Comparison of ENCODE assay signal across 10 cellular contexts in genomic region chr1:152000989-152001630, GRCh38. TPM values are rescaled to one million over a fixed set of nuclear protein-coding genes. Genes with fewer than 3 reads are reported as not detected.
DNase-seq lines count a peak whose midpoint lies in the region; ATAC-seq and TF ChIP-seq lines count a peak whose summit lies in the region.
"Had no signal": no experiment of that assay in that cellular context is flagged by ENCODE, and none has a peak within 500 bp of the region (broad histone marks: within the 10 kb centered on the region; RNA-seq: fewer than 3 reads in every experiment).

No MANE protein-coding gene starts in this region.

- ATAC-seq in heart right ventricle (peak in 7 of 8 donors; percentile 16 to 69 (median 39)), GM19452 (IDR thresholded peaks at IDR 0.05; ENCODE audit: unreplicated experiment) (no peak), GM18505 (IDR thresholded peaks at IDR 0.05; ENCODE audit: unreplicated experiment) (no peak)

- no peaks in the 10 kb centered on the region for H3K9me3 Mint-ChIP-seq in Calu3 (ENCODE audit: low read depth, unreplicated experiment)

- DNase-seq in Calu3 (no peak), SK-N-SH (no peak), heart right ventricle (no peak), sigmoid colon (no peak), mucosa of gallbladder (ENCODE audit: low spot score) (no peak), NCI-H226 (no peak)

- TF ChIP-seq POLR2A in sigmoid colon (IDR thresholded peaks at IDR 0.05) (no peak), GM18505 (IDR thresholded peaks at IDR 0.05; ENCODE audit: borderline replicate concordance, extremely low read depth, insufficient read depth, insufficient read length) (no peak)

- peaks cover 17% of the 10 kb centered on the region for H3K36me3 Mint-ChIP-seq in Calu3 (ENCODE audit: insufficient read depth, unreplicated experiment)
- H3K36me3 Mint-ChIP-seq: naive B cell had no signal

- H3K4me1 Mint-ChIP-seq in Calu3 (ENCODE audit: low read depth, unreplicated experiment), result peaks cover 76% of the 10 kb centered on the region
- H3K4me1 Mint-ChIP-seq: naive B cell had no signal

- H3K79me2 ChIP-seq in SK-N-SH (ENCODE audit: insufficient read depth), result no peaks in the 10 kb centered on the region

- POLR2A ChIA-PET in SK-N-SH (lab: Yijun Ruan, JAX), result no interaction called here

- no peak for TF ChIP-seq EP300 in SK-N-SH (IDR thresholded peaks at IDR 0.05; ENCODE audit: borderline replicate concordance in 1 of 2, low read depth in 1 of 2, low read length in 1 of 2)
- no peak for TF ChIP-seq EP300 in sigmoid colon (IDR thresholded peaks at IDR 0.05)

- 25% methylated on average over 4 of the region's 4 CpGs for WGBS in SK-N-SH (ENCODE audit: low lambda C conversion rate)
- WGBS in heart right ventricle, 2 donors, result 39 to 61% methylated on average over 4 of the region's 4 CpGs
- 66 to 80% methylated on average over 4 of the region's 4 CpGs for WGBS in sigmoid colon, 2 donors

- H3K9me3 ChIP-seq in SK-N-SH (no peaks in the 10 kb centered on the region), heart right ventricle (no peaks in the 10 kb centered on the region), sigmoid colon (no peaks in the 10 kb centered on the region)
- H3K9me3 ChIP-seq: BE2C had no signal

- no peak for TF ChIP-seq RAD21 in SK-N-SH (IDR thresholded peaks at IDR 0.05; ENCODE audit: low read length)

- no peaks in the 10 kb centered on the region for H4K20me1 ChIP-seq in SK-N-SH (ENCODE audit: insufficient read depth)

- H3K4me3 ChIP-seq in SK-N-SH (ENCODE audit: low read depth in 2 of 2, low read length in 1 of 2) (no peak overlapping the region), heart right ventricle (no peak overlapping the region), sigmoid colon (no peak overlapping the region)

- H3K36me3 ChIP-seq in SK-N-SH (replicated peaks in 1 of 2; ENCODE audit: control insufficient read depth in 1 of 2, insufficient read depth in 2 of 2, low read length in 1 of 2), result no peaks in the 10 kb centered on the region
- H3K36me3 ChIP-seq in heart right ventricle, result no peaks in the 10 kb centered on the region
- no peaks in the 10 kb centered on the region for H3K36me3 ChIP-seq in sigmoid colon
- H3K36me3 ChIP-seq: BE2C had no signal

- intact Hi-C loops in Calu3 (cut with micrococcal nuclease; ENCODE audit: unreplicated experiment) (loop anchor here (1.0 kb wide), 2 partner anchors 33 to 67 kb away; no protein-coding TSS in a partner anchor), heart right ventricle (cut with DNase I) (loop anchor here in 5 of 10 donors (1.0 to 5.0 kb wide), 3 partner anchors 34 to 67 kb away; no protein-coding TSS in a partner anchor), sigmoid colon (cut with DNase I) (loop anchor here (1.0 to 2.0 kb wide), 2 partner anchors 28 to 67 kb away; no protein-coding TSS in a partner anchor)

- H2AFZ ChIP-seq in SK-N-SH (ENCODE audit: low read depth), result no peak overlapping the region; the same call in 1 of the 2 replicates

- CTCF ChIA-PET in Calu3 (lab: Charles Lee), result interaction anchor here (0.6 to 7.7 kb wide), 28 partner anchors 9 to 654 kb away, joined by 3 to 146 read pairs (median 5); partner anchors contain the start of genes RFX5, S100A11 and THEM4
- CTCF ChIA-PET in SK-N-SH (lab: Yijun Ruan, JAX), result interaction anchor here (0.7 to 8.2 kb wide), 38 partner anchors 8 to 700 kb away, joined by 3 to 172 read pairs (median 5); partner anchors contain the start of genes RIIAD1, S100A10, S100A11 and THEM5

- H3K4me3 Mint-ChIP-seq in Calu3 (ENCODE audit: low read depth, unreplicated experiment), result no peak overlapping the region

- TSS peak; percentile 73 for BruUV-seq in Calu3 (replicated peaks; lab: Mats Ljungman, UMichigan)

- no peaks in the 10 kb centered on the region for H3K9me2 ChIP-seq in SK-N-SH

- H3K27me3 ChIP-seq in SK-N-SH (ENCODE audit: insufficient read depth) (peaks cover 35% of the 10 kb centered on the region), heart right ventricle (no peaks in the 10 kb centered on the region), sigmoid colon (no peaks in the 10 kb centered on the region)

- peaks cover 7% of the 10 kb centered on the region for H3F3A ChIP-seq in SK-N-SH (replicated peaks; ENCODE audit: insufficient read depth)

- H3K4me2 ChIP-seq in SK-N-SH, result peak overlapping the region; percentile 6; the same call in 1 of the 2 replicates

- H3K4me1 ChIP-seq in SK-N-SH (ENCODE audit: control insufficient read depth in 1 of 2, insufficient read depth in 2 of 2, low read depth in 1 of 2, low read length in 1 of 2) (no peaks in the 10 kb centered on the region), heart right ventricle (peaks cover 0 to 34% (median 10%) of the 10 kb centered on the region in 9 donors), sigmoid colon (peaks cover 0 to 10% (median 3%) of the 10 kb centered on the region in 4 donors)
- H3K4me1 ChIP-seq: BE2C had no signal

- TF ChIP-seq CTCF in Calu3 (IDR thresholded peaks at IDR 0.05; ENCODE audit: unreplicated experiment), result no peak
- no peak for TF ChIP-seq CTCF in SK-N-SH (IDR thresholded peaks at IDR 0.05)
- TF ChIP-seq CTCF in heart right ventricle (IDR thresholded peaks at IDR 0.05), result no peak
- no peak for TF ChIP-seq CTCF in sigmoid colon (IDR thresholded peaks at IDR 0.05)

- no peaks in the 10 kb centered on the region for H3K27me3 Mint-ChIP-seq in Calu3 (ENCODE audit: unreplicated experiment)

- peak overlapping the region; percentile 44 for H3K27ac Mint-ChIP-seq in Calu3 (ENCODE audit: unreplicated experiment)

- H3K9ac ChIP-seq in SK-N-SH, result no peak overlapping the region

- no peak overlapping the region for H3K27ac ChIP-seq in SK-N-SH (ENCODE audit: low read depth in 2 of 2, low read length in 1 of 2)
- H3K27ac ChIP-seq in heart right ventricle, result peak overlapping the region in 7 of 10 donors; percentile 23 to 79 (median 44)
- H3K27ac ChIP-seq in sigmoid colon, result peak overlapping the region; percentile 46 to 67 (median 56)

TF ChIP-seq in SK-N-SH, 30 proteins besides CTCF, POLR2A, EP300 and RAD21:
- TF ChIP-seq REST (IDR thresholded peaks at IDR 0.05; ENCODE audit: low read depth, low read length) (no peak), IRF3 (IDR thresholded peaks at IDR 0.05; ENCODE audit: low read depth, low read length) (no peak), RXRA (IDR thresholded peaks at IDR 0.05; ENCODE audit: borderline replicate concordance, low read depth) (no peak), RFX5 (IDR thresholded peaks at IDR 0.05; ENCODE audit: low read length) (no peak)

RNA-seq across cellular contexts. Expression of gene S100A10, which starts 7.5 kb away (rescaled TPM):
- total RNA-seq in Calu3 (2022) (882 and 921 TPM in 2 replicates), heart right ventricle (100 to 1,000 TPM in 9 of 10 donors, 10 to 100 TPM in 1; 71.3 to 519 (median 235) TPM), sigmoid colon (10 to 100 TPM; 20.2 to 57.9 (median 43.0) TPM), mucosa of gallbladder (212 TPM)
- polyA plus RNA-seq in SK-N-SH (2012; rRNA removed) (141 and 161 TPM in 2 replicates), heart right ventricle (100 to 1,000 TPM; 319 to 412 TPM), sigmoid colon (1,000 to 10,000 TPM; 1,087 to 1,816 (median 1,723) TPM)
- polyA plus RNA-seq in SK-N-SH (2012; cell fraction: cytosol; rRNA removed), result 216 and 299 TPM in 2 replicates
- 49.3 and 52.3 TPM in 2 replicates for polyA plus RNA-seq in SK-N-SH (2012; cell fraction: nucleus; rRNA removed)

RNA-seq across cellular contexts. Expression of gene S100A11, which starts 35.7 kb away (rescaled TPM):
- total RNA-seq in Calu3 (2022), result 1,217 and 1,326 TPM in 2 replicates
- 565 and 736 TPM in 2 replicates for polyA plus RNA-seq in SK-N-SH (2012; rRNA removed)
- polyA plus RNA-seq in SK-N-SH (2012; cell fraction: cytosol; rRNA removed), result 703 and 835 TPM in 2 replicates
- polyA plus RNA-seq in SK-N-SH (2012; cell fraction: nucleus; rRNA removed), result 163 and 193 TPM in 2 replicates
- total RNA-seq in heart right ventricle, result 100 to 1,000 TPM in 2 of 10 donors, 10 to 100 TPM in 8; 41.4 to 215 (median 51.6) TPM
- polyA plus RNA-seq in heart right ventricle, result 100 to 1,000 TPM; 477 to 593 TPM
- total RNA-seq in sigmoid colon, result 100 to 1,000 TPM in 3 of 4 donors, 10 to 100 TPM in 1; 92.6 to 156 (median 109) TPM
- polyA plus RNA-seq in sigmoid colon, result 100 to 1,000 TPM; 371 to 633 (median 478) TPM
- 308 TPM for total RNA-seq in mucosa of gallbladder

Comparison
In these comparisons a context has a peak if more than half of its experiments do, and no peak if none do; other contexts are left out.
1. H3K27ac ChIP-seq: peak in heart right ventricle (7 of 10) and sigmoid colon (4 of 4); none in SK-N-SH (0 of 2).
2. ATAC-seq: peak in heart right ventricle (7 of 8); none in GM19452 (single experiment) and GM18505 (single experiment).